In the genomic region with DNA sequence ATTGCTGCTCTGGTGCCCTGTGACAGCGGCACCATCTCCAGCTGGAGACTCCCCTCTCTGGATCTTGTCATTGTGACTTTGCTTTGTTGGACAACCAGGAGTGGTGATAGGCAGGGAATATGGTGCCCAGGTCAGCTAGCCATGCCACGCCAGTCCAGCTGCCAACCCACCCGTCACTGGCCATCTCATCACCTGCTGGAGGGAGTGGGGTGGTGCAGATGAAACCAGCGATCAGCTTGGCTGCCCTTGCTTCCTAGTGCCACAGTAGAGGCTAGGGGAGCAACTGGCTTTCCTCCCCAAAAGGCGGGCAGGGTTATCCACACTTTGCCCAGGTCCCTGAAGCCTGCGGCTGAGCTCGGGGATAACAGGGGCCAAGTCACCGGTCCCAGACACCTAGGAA, we compare ENCODE assay signal across 8 cellular contexts.
DNase-seq lines count a peak whose midpoint lies in the region; TF ChIP-seq lines count a peak whose summit lies in the region.
"Not testable (repeated sequence)": the region's sequence is repeated elsewhere in the genome, so short reads cannot be mapped to it uniquely, and the experiment has no call there.

No MANE protein-coding gene starts in this region.

- DNase-seq in A172 (ENCODE audit: low spot score) (peak; percentile 1), GM10266 (ENCODE audit: extremely low spot score) (peak; percentile 8), RPMI8226 (peak; percentile 1), chondrocyte (ENCODE audit: low spot score) (peak; percentile 90), cardiac septum (ENCODE audit: low spot score) (peak; percentile 57), kidney tubule cell (ENCODE audit: low spot score) (peak; percentile 1), myocyte (ENCODE audit: low read depth) (peak; percentile 3), testis (peak; percentile 15)

- H3K4me3 Mint-ChIP-seq in chondrocyte (ENCODE audit: unreplicated experiment): not testable (repeated sequence)

- not testable (repeated sequence) for H3K27ac ChIP-seq in testis

- H3K36me3 ChIP-seq in testis (ENCODE audit: low read depth, missing control alignments): not testable (repeated sequence)

- 71% methylated on average over 8 of the region's 8 CpGs; no CpG with 5 or more reads in 1 of the 2 donors for WGBS in testis, 2 donors

- not testable (repeated sequence) for H3K9me3 ChIP-seq in testis

- TF ChIP-seq POLR2A in testis (IDR thresholded peaks at IDR 0.05): not testable (repeated sequence)

- H3K27ac Mint-ChIP-seq in chondrocyte (ENCODE audit: unreplicated experiment): not testable (repeated sequence)

- H3K27me3 Mint-ChIP-seq in chondrocyte (ENCODE audit: low read depth): not testable (repeated sequence)

- not testable (repeated sequence) for H3K9me3 Mint-ChIP-seq in chondrocyte (ENCODE audit: low read depth)

- not testable (repeated sequence) for TF ChIP-seq CTCF in GM10266 (IDR thresholded peaks at IDR 0.05; ENCODE audit: control insufficient read depth, insufficient read depth, low read depth, missing control alignments); chondrocyte (IDR thresholded peaks at IDR 0.05); testis (IDR thresholded peaks at IDR 0.05)

- intact Hi-C loops in cardiac septum (cut with DNase I); testis (cut with DNase I; ENCODE audit: low total_unique reads): not testable (repeated sequence)

- not testable (repeated sequence) for H3K27me3 ChIP-seq in testis

- not testable (repeated sequence) for H3K4me3 ChIP-seq in testis

- H3K4me1 ChIP-seq in testis: not testable (repeated sequence)

- H3K36me3 Mint-ChIP-seq in chondrocyte (ENCODE audit: low read depth): not testable (repeated sequence)

- not testable (repeated sequence) for H3K4me1 Mint-ChIP-seq in chondrocyte (ENCODE audit: low read depth)

Comparison
In these comparisons a context has a peak if more than half of its experiments do, and no peak if none do; other contexts are left out.
1. DNase-seq: peak in every context shown above with its lines; median percentile 90 in chondrocyte; 57 in cardiac septum; 15 in testis; 8 in GM10266; 3 in myocyte; 1 in A172; 1 in RPMI8226; 1 in kidney tubule cell.